1 cellular context compared by ENCODE assay signal in the genomic region with DNA sequence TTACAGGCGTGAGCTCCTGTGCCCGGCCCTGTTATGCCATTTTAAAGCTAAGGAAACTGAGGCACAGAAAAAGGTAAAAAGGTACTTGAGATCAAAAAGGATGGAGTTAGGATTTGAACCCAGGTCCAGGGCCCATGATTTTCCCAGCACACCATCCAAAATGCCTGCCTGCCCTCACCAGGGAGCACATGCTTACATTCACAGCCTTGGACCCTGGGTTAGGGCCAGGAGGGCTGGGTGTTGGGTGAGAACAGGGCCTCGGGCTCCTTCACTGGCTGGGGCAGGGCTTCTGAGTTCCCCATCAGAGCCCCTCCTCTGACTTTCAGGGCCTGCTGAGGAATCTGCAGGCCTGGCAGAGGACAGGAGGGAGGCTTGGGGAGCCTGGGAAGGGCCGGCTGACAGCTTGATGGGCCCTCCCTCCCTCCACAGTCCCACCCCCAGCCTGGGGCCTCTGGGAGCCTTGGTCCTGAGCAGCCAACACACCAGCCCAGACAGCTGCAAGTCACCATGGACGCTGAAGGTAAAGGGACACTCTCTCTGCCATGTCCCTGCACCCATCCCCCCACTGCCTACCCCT.
A peak's percentile ranks its signal among the peaks of the same experiment; 100 is the strongest.
TF ChIP-seq lines count a peak whose summit lies in the region.

A gene (plus strand): TSS at position 490 of the 577 bp plus-strand sequence. CDS start 18 bp downstream, at position 508.

TF ChIP-seq in HepG2, 621 proteins besides CTCF, POLR2A, EP300 and RAD21 (continued from another document and continues in another):
- TF ChIP-seq, protein P1, sequence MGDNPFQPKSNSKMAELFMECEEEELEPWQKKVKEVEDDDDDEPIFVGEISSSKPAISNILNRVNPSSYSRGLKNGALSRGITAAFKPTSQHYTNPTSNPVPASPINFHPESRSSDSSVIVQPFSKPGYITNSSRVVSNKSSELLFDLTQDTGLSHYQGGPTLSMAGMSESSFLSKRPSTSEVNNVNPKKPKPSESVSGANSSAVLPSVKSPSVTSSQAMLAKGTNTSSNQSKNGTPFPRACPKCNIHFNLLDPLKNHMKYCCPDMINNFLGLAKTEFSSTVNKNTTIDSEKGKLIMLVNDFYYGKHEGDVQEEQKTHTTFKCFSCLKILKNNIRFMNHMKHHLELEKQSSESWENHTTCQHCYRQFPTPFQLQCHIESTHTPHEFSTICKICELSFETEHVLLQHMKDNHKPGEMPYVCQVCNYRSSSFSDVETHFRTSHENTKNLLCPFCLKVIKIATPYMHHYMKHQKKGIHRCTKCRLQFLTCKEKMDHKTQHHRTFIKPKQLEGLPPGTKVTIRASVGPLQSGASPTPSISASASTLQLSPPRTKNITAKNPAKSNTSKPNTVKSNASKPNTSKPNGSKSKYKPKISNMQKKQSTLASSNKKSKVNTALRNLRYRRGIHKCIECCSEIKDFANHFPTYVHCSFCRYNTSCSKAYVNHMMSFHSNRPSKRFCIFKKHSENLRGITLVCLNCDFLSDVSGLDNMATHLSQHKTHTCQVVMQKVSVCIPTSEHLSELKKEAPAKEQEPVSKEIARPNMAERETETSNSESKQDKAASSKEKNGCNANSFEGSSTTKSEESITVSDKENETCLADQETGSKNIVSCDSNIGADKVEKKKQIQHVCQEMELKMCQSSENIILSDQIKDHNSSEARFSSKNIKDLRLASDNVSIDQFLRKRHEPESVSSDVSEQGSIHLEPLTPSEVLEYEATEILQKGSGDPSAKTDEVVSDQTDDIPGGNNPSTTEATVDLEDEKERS (CRISPR knock-in tag; IDR thresholded peaks at IDR 0.05) = no peak; the same call in 1 of the 2 replicates
- no peak for TF ChIP-seq FOXO1 (CRISPR knock-in tag; IDR thresholded peaks at IDR 0.05)
- no peak for TF ChIP-seq ZNF430 (CRISPR knock-in tag; IDR thresholded peaks at IDR 0.05)
- no peak for TF ChIP-seq SETDB1 (CRISPR knock-in tag; IDR thresholded peaks at IDR 0.05; ENCODE audit: borderline replicate concordance)
- no peak for TF ChIP-seq TAF15 (IDR thresholded peaks at IDR 0.05; ENCODE audit: low read depth, low read length, poor library complexity, severe bottlenecking)
- TF ChIP-seq, protein P2, sequence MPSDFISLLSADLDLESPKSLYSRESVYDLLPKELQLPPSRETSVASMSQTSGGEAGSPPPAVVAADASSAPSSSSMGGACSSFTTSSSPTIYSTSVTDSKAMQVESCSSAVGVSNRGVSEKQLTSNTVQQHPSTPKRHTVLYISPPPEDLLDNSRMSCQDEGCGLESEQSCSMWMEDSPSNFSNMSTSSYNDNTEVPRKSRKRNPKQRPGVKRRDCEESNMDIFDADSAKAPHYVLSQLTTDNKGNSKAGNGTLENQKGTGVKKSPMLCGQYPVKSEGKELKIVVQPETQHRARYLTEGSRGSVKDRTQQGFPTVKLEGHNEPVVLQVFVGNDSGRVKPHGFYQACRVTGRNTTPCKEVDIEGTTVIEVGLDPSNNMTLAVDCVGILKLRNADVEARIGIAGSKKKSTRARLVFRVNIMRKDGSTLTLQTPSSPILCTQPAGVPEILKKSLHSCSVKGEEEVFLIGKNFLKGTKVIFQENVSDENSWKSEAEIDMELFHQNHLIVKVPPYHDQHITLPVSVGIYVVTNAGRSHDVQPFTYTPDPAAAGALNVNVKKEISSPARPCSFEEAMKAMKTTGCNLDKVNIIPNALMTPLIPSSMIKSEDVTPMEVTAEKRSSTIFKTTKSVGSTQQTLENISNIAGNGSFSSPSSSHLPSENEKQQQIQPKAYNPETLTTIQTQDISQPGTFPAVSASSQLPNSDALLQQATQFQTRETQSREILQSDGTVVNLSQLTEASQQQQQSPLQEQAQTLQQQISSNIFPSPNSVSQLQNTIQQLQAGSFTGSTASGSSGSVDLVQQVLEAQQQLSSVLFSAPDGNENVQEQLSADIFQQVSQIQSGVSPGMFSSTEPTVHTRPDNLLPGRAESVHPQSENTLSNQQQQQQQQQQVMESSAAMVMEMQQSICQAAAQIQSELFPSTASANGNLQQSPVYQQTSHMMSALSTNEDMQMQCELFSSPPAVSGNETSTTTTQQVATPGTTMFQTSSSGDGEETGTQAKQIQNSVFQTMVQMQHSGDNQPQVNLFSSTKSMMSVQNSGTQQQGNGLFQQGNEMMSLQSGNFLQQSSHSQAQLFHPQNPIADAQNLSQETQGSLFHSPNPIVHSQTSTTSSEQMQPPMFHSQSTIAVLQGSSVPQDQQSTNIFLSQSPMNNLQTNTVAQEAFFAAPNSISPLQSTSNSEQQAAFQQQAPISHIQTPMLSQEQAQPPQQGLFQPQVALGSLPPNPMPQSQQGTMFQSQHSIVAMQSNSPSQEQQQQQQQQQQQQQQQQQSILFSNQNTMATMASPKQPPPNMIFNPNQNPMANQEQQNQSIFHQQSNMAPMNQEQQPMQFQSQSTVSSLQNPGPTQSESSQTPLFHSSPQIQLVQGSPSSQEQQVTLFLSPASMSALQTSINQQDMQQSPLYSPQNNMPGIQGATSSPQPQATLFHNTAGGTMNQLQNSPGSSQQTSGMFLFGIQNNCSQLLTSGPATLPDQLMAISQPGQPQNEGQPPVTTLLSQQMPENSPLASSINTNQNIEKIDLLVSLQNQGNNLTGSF (CRISPR knock-in tag; IDR thresholded peaks at IDR 0.05) = no peak
- TF ChIP-seq ZNF234 (CRISPR knock-in tag; conservative IDR thresholded peaks at IDR 0.05) = no peak
- TF ChIP-seq, protein P3, sequence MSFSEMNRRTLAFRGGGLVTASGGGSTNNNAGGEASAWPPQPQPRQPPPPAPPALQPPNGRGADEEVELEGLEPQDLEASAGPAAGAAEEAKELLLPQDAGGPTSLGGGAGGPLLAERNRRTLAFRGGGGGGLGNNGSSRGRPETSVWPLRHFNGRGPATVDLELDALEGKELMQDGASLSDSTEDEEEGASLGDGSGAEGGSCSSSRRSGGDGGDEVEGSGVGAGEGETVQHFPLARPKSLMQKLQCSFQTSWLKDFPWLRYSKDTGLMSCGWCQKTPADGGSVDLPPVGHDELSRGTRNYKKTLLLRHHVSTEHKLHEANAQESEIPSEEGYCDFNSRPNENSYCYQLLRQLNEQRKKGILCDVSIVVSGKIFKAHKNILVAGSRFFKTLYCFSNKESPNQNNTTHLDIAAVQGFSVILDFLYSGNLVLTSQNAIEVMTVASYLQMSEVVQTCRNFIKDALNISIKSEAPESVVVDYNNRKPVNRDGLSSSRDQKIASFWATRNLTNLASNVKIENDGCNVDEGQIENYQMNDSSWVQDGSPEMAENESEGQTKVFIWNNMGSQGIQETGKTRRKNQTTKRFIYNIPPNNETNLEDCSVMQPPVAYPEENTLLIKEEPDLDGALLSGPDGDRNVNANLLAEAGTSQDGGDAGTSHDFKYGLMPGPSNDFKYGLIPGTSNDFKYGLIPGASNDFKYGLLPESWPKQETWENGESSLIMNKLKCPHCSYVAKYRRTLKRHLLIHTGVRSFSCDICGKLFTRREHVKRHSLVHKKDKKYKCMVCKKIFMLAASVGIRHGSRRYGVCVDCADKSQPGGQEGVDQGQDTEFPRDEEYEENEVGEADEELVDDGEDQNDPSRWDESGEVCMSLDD (CRISPR knock-in tag; IDR thresholded peaks at IDR 0.05; ENCODE audit: borderline replicate concordance) = no peak
- no peak; the same call in 1 of the 2 replicates for TF ChIP-seq ZNF354B (CRISPR knock-in tag; IDR thresholded peaks at IDR 0.05)
- TF ChIP-seq PRMT3 (CRISPR knock-in tag; IDR thresholded peaks at IDR 0.05; ENCODE audit: borderline replicate concordance, low read depth) = no peak
- TF ChIP-seq, protein P4, sequence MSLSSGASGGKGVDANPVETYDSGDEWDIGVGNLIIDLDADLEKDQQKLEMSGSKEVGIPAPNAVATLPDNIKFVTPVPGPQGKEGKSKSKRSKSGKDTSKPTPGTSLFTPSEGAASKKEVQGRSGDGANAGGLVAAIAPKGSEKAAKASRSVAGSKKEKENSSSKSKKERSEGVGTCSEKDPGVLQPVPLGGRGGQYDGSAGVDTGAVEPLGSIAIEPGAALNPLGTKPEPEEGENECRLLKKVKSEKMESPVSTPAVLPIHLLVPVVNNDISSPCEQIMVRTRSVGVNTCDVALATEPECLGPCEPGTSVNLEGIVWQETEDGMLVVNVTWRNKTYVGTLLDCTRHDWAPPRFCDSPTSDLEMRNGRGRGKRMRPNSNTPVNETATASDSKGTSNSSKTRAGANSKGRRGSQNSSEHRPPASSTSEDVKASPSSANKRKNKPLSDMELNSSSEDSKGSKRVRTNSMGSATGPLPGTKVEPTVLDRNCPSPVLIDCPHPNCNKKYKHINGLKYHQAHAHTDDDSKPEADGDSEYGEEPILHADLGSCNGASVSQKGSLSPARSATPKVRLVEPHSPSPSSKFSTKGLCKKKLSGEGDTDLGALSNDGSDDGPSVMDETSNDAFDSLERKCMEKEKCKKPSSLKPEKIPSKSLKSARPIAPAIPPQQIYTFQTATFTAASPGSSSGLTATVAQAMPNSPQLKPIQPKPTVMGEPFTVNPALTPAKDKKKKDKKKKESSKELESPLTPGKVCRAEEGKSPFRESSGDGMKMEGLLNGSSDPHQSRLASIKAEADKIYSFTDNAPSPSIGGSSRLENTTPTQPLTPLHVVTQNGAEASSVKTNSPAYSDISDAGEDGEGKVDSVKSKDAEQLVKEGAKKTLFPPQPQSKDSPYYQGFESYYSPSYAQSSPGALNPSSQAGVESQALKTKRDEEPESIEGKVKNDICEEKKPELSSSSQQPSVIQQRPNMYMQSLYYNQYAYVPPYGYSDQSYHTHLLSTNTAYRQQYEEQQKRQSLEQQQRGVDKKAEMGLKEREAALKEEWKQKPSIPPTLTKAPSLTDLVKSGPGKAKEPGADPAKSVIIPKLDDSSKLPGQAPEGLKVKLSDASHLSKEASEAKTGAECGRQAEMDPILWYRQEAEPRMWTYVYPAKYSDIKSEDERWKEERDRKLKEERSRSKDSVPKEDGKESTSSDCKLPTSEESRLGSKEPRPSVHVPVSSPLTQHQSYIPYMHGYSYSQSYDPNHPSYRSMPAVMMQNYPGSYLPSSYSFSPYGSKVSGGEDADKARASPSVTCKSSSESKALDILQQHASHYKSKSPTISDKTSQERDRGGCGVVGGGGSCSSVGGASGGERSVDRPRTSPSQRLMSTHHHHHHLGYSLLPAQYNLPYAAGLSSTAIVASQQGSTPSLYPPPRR (CRISPR knock-in tag; IDR thresholded peaks at IDR 0.05; ENCODE audit: borderline replicate concordance) = 0 out of 2 replicates have a peak, but pooled peaks have one; percentile 0
- TF ChIP-seq ATM (IDR thresholded peaks at IDR 0.05; ENCODE audit: borderline replicate concordance) = no peak
- no peak for TF ChIP-seq RBM22 (optimal IDR thresholded peaks at IDR 0.05; ENCODE audit: low read length)
- no peak for TF ChIP-seq ZNF879 (CRISPR knock-in tag; IDR thresholded peaks at IDR 0.05)
- peak; percentile 28; the same call in 1 of the 2 replicates for TF ChIP-seq ZNF572 (CRISPR knock-in tag; IDR thresholded peaks at IDR 0.05)
- peak; percentile 89 for TF ChIP-seq SNAPC2 (CRISPR knock-in tag; IDR thresholded peaks at IDR 0.05)
- TF ChIP-seq CAMTA2 (CRISPR knock-in tag; IDR thresholded peaks at IDR 0.05; ENCODE audit: borderline replicate concordance) = no peak
- TF ChIP-seq, protein P5, sequence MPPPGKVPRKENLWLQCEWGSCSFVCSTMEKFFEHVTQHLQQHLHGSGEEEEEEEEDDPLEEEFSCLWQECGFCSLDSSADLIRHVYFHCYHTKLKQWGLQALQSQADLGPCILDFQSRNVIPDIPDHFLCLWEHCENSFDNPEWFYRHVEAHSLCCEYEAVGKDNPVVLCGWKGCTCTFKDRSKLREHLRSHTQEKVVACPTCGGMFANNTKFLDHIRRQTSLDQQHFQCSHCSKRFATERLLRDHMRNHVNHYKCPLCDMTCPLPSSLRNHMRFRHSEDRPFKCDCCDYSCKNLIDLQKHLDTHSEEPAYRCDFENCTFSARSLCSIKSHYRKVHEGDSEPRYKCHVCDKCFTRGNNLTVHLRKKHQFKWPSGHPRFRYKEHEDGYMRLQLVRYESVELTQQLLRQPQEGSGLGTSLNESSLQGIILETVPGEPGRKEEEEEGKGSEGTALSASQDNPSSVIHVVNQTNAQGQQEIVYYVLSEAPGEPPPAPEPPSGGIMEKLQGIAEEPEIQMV (CRISPR knock-in tag; IDR thresholded peaks at IDR 0.05; ENCODE audit: low read depth) = no peak; the same call in 1 of the 2 replicates
- TF ChIP-seq ZNF260 (CRISPR knock-in tag; IDR thresholded peaks at IDR 0.05; ENCODE audit: borderline replicate concordance, low read depth) = no peak
- TF ChIP-seq, protein P6, sequence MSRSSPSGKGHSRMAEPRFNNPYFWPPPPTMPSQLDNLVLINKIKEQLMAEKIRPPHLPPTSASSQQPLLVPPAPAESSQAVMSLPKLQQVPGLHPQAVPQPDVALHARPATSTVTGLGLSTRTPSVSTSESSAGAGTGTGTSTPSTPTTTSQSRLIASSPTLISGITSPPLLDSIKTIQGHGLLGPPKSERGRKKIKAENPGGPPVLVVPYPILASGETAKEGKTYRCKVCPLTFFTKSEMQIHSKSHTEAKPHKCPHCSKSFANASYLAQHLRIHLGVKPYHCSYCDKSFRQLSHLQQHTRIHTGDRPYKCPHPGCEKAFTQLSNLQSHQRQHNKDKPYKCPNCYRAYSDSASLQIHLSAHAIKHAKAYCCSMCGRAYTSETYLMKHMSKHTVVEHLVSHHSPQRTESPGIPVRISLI (CRISPR knock-in tag; IDR thresholded peaks at IDR 0.05; ENCODE audit: borderline replicate concordance) = no peak
- no peak for TF ChIP-seq HMG20B (CRISPR knock-in tag; conservative IDR thresholded peaks at IDR 0.05)
- TF ChIP-seq, protein P7, sequence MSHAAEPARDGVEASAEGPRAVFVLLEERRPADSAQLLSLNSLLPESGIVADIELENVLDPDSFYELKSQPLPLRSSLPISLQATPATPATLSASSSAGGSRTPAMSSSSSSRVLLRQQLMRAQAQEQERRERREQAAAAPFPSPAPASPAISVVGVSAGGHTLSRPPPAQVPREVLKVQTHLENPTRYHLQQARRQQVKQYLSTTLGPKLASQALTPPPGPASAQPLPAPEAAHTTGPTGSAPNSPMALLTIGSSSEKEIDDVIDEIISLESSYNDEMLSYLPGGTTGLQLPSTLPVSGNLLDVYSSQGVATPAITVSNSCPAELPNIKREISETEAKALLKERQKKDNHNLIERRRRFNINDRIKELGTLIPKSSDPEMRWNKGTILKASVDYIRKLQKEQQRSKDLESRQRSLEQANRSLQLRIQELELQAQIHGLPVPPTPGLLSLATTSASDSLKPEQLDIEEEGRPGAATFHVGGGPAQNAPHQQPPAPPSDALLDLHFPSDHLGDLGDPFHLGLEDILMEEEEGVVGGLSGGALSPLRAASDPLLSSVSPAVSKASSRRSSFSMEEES (CRISPR knock-in tag; IDR thresholded peaks at IDR 0.05) = no peak
- no peak for TF ChIP-seq ZNF761 (CRISPR knock-in tag; conservative IDR thresholded peaks at IDR 0.05)
- TF ChIP-seq, protein P8, sequence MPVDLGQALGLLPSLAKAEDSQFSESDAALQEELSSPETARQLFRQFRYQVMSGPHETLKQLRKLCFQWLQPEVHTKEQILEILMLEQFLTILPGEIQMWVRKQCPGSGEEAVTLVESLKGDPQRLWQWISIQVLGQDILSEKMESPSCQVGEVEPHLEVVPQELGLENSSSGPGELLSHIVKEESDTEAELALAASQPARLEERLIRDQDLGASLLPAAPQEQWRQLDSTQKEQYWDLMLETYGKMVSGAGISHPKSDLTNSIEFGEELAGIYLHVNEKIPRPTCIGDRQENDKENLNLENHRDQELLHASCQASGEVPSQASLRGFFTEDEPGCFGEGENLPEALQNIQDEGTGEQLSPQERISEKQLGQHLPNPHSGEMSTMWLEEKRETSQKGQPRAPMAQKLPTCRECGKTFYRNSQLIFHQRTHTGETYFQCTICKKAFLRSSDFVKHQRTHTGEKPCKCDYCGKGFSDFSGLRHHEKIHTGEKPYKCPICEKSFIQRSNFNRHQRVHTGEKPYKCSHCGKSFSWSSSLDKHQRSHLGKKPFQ (CRISPR knock-in tag; IDR thresholded peaks at IDR 0.05; ENCODE audit: insufficient replicate concordance) = no peak
- no peak; the same call in 1 of the 2 replicates for TF ChIP-seq TAF1 (CRISPR knock-in tag; IDR thresholded peaks at IDR 0.05)
- TF ChIP-seq PRPF4 (IDR thresholded peaks at IDR 0.05; ENCODE audit: low read depth, low read length, poor library complexity, severe bottlenecking) = no peak
